In genomic region chr7:68671046-68671445, GRCh38 we compare ENCODE assay signal across 25 cellular contexts.
"Had no signal": no experiment of that assay in that cellular context is flagged by ENCODE, and none has a peak within 500 bp of the region (broad histone marks: within the 10 kb centered on the region; RNA-seq: fewer than 3 reads in every experiment).

No MANE protein-coding gene starts in this region.

- H3K4me3 ChIP-seq: ascending aorta, breast epithelium, cardiac muscle cell, coronary artery, dorsolateral prefrontal cortex, esophagus muscularis mucosa, gastroesophageal sphincter had no signal

- H3K4me1 ChIP-seq: ascending aorta, breast epithelium, esophagus muscularis mucosa, gastroesophageal sphincter had no signal

- H3K36me3 ChIP-seq: ascending aorta, breast epithelium, cardiac muscle cell, esophagus muscularis mucosa, gastroesophageal sphincter had no signal

- ATAC-seq: activated CD4-positive, alpha-beta T cell treated with anti-CD3 and anti-CD28 coated beads for 36 hours; activated CD8-positive, alpha-beta memory T cell treated with anti-CD3 and anti-CD28 coated beads, Interleukin-2, amount 10 ng/mL, durations not matched to agents 7 days and 5 days; activated CD8-positive, alpha-beta T cell treated with anti-CD3 and anti-CD28 coated beads, Interleukin-2, amount 10 ng/mL, durations not matched to agents 7 days and 5 days; activated naive CD8-positive, alpha-beta T cell treated with anti-CD3 and anti-CD28 coated beads, Interleukin-2, amount 50 U/mL, for 24 hours; gastroesophageal sphincter had no signal

- H3K27ac ChIP-seq: ascending aorta, breast epithelium, cardiac muscle cell, coronary artery, dorsolateral prefrontal cortex, esophagus muscularis mucosa, gastroesophageal sphincter had no signal

- DNase-seq: activated CD4-positive, alpha-beta memory T cell treated with anti-CD3 and anti-CD28 coated beads for 36 hours; activated CD4-positive, alpha-beta T cell treated with anti-CD3 and anti-CD28 coated beads for 36 hours; activated CD4-positive, alpha-beta T cell treated with anti-CD3 and anti-CD28 coated beads, Interleukin-2, amount 10 ng/mL, durations not matched to agents 24 days and 14 days; activated CD4-positive, CD25-positive, alpha-beta regulatory T cell; activated CD4-positive, CD25-positive, alpha-beta regulatory T cell treated with anti-CD3 and anti-CD28 coated beads, Interleukin-2, amount 50 U/mL, for 72 hours; activated CD8-positive, alpha-beta memory T cell treated with anti-CD3 and anti-CD28 coated beads, Interleukin-2, amount 10 ng/mL, durations not matched to agents 7 days and 5 days; activated CD8-positive, alpha-beta memory T cell treated with anti-CD3 and anti-CD28 coated beads, Interleukin-2, amount 50 U/mL, for 4 hours; activated CD8-positive, alpha-beta T cell treated with anti-CD3 and anti-CD28 coated beads, Interleukin-2, amount 10 ng/mL, durations not matched to agents 7 days and 5 days; activated effector memory CD4-positive, alpha-beta T cell treated with anti-CD3 and anti-CD28 coated beads, Interleukin-2, amount 50 U/mL, for 16 hours; activated naive CD4-positive, alpha-beta T cell treated with anti-CD3 and anti-CD28 coated beads for 36 hours; activated naive CD8-positive, alpha-beta T cell treated with anti-CD3 and anti-CD28 coated beads for 36 hours; activated naive CD8-positive, alpha-beta T cell treated with anti-CD3 and anti-CD28 coated beads, Interleukin-2, amount 50 U/mL, for 24 hours; activated T-cell treated with anti-CD3 and anti-CD28 coated beads, Interleukin-2, amount 50 U/mL, for 1 hour; activated T-cell treated with anti-CD3 and anti-CD28 coated beads, Interleukin-2, amount 50 U/mL, for 48 hours; dorsolateral prefrontal cortex; effector memory CD4-positive, alpha-beta T cell; erythroblast; foreskin melanocyte; T-helper 2 cell had no signal

- H3K27me3 ChIP-seq: ascending aorta, breast epithelium, cardiac muscle cell, esophagus muscularis mucosa, gastroesophageal sphincter had no signal
